Comparison of ENCODE assay signal across 22 cellular contexts in the genomic region with DNA sequence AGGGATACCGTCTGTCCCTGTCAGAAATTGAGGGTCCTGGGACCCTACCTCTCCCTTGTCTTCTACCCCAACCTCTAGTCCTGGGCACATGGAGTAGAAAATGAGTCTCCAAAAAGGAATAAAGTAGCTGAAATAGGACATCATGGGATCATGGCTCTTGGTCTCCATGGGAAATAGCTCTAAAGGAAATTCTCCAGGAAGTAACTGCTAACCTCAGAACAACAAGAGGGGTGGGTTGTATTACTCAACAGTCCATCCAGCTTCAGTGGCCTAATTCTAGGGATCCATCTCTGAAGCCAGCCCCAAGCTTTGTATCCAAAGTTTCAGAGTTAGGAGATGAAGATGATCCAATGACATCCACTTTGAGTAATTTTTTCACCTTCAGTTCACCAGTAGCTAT.
"Had no signal": no experiment of that assay in that cellular context is flagged by ENCODE, and none has a peak within 500 bp of the region (broad histone marks: within the 10 kb centered on the region; RNA-seq: fewer than 3 reads in every experiment).

No MANE protein-coding gene starts in this region.

- H3K9me3 ChIP-seq: MG63, SK-N-SH had no signal

- H3K36me3 ChIP-seq: MG63 had no signal

- H3K4me2 ChIP-seq: SK-N-SH had no signal

- H3K4me3 ChIP-seq: MG63 had no signal

- H3K27ac ChIP-seq: HL-60, RWPE1 had no signal

- H3K9ac ChIP-seq: SK-N-SH had no signal

- DNase-seq: Karpas-422, KG1, MG63, NCI-H1092, NCI-H1105 treated with DMSO at 0.1 percent for 48 hours, NCI-H1417 treated with DMSO at 0.1 percent for 48 hours, NCI-H146, NCI-H1694 treated with DMSO at 0.1 percent for 48 hours, NCI-H1930, NCI-H2081, NCI-H2107, NCI-H226, NCI-H446, NCI-H510A, NCI-H524 treated with DMSO at 0.1 percent for 48 hours, NCI-H69, NCI-H774, SHP77, SK-N-SH, SW 1271 had no signal
